8 cellular contexts compared by ENCODE assay signal in the genomic region with DNA sequence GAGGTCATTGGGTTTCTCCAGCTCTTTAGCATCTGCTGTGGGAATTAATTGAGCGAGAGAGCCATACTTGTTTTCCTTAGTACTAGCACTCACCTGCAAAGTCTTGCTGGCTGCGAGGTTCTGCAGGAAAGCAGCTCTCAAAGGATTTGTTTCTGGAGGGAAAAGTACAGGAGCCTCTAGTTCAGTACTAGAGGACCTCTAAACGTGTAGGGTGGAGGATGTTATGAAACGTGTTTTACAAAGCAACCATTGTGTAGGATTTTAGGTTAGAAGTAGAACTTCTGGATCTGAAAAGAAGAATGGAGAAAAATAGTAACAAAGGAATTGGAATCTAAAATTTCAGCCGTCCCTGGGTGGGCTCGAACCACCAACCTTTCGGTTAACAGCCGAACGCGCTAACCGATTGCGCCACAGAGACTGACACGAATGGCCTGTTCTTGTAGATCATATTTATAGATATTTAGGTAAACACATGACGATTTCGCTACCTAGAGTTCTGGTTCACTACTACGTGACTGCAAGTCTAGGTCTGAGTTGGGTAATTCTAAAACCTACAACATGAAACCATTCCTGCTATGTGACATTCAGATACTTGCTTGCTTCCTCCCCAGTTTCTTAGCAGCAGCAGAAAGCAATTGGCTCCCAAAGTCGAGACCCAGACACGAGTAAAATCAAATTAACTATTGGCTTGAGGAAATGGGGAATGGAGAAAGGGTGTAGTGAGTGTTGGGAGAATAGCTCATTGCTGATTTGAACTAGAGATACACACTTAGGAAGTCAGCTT.
DNase-seq lines count a peak whose midpoint lies in the region; ATAC-seq and TF ChIP-seq lines count a peak whose summit lies in the region.

No MANE protein-coding gene starts in this region.

- H3K9me3 Mint-ChIP-seq in activated T-cell treated with anti-CD3 and anti-CD28 coated beads, Interleukin-2, amount 50 U/mL, for 24 hours: no peaks in the 10 kb centered on the region
- H3K9me3 Mint-ChIP-seq in immature natural killer cell: no peaks in the 10 kb centered on the region

- H3K4me3 ChIP-seq in dorsolateral prefrontal cortex: peak overlapping the region in 2 of 59 donors; percentile 8 to 9

- peak overlapping the region; percentile 80 for H3K27ac Mint-ChIP-seq in activated T-cell treated with anti-CD3 and anti-CD28 coated beads, Interleukin-2, amount 50 U/mL, for 24 hours
- H3K27ac Mint-ChIP-seq in immature natural killer cell: no peak overlapping the region

- H3K27ac ChIP-seq in 22Rv1: peak overlapping the region; percentile 64
- no peak overlapping the region for H3K27ac ChIP-seq in dorsolateral prefrontal cortex

- ATAC-seq in GM19324 (IDR thresholded peaks at IDR 0.05; ENCODE audit: low FRiP score, unreplicated experiment) (no peak), GM19463 (IDR thresholded peaks at IDR 0.05; ENCODE audit: unreplicated experiment) (no peak)

- H3K27me3 Mint-ChIP-seq in activated T-cell treated with anti-CD3 and anti-CD28 coated beads, Interleukin-2, amount 50 U/mL, for 24 hours: peaks cover 49% of the 10 kb centered on the region
- H3K27me3 Mint-ChIP-seq in immature natural killer cell (ENCODE audit: low read depth in 3 of 3): peaks cover 16 to 19% (median 18%) of the 10 kb centered on the region in 3 donors

- H3K4me1 Mint-ChIP-seq in activated T-cell treated with anti-CD3 and anti-CD28 coated beads, Interleukin-2, amount 50 U/mL, for 24 hours (ENCODE audit: low read depth): peaks cover 18% of the 10 kb centered on the region
- H3K4me1 Mint-ChIP-seq in immature natural killer cell: peaks cover 7 to 23% of the 10 kb centered on the region in 2 donors

- peak; percentile 54 for DNase-seq in HCEC 1CT
- DNase-seq in activated T-cell treated with anti-CD3 and anti-CD28 coated beads, Interleukin-2, amount 50 U/mL, for 24 hours: peak; percentile 73
- DNase-seq in immature natural killer cell: peak; percentile 20 to 29 (median 28)
- DNase-seq in LoVo (ENCODE audit: low spot score): no peak
- DNase-seq in dorsolateral prefrontal cortex: no peak

- no peaks in the 10 kb centered on the region for H3K36me3 Mint-ChIP-seq in activated T-cell treated with anti-CD3 and anti-CD28 coated beads, Interleukin-2, amount 50 U/mL, for 24 hours (ENCODE audit: low read depth)
- peaks cover 5 to 7% (median 6%) of the 10 kb centered on the region in 3 donors for H3K36me3 Mint-ChIP-seq in immature natural killer cell

- H3K27me3 ChIP-seq in dorsolateral prefrontal cortex: peaks cover 0 to 58% (median 36%) of the 10 kb centered on the region in 45 donors

- intact Hi-C loops in dorsolateral prefrontal cortex (cut with DNase I): no loop called here

- no peak for TF ChIP-seq CTCF in 22Rv1 (IDR thresholded peaks at IDR 0.05)
- no peak for TF ChIP-seq CTCF in dorsolateral prefrontal cortex (IDR thresholded peaks at IDR 0.05 in 54 of 56, conservative IDR thresholded peaks at IDR 0.05 in 2 of 56; ENCODE audit: low read depth in 1 of 56, partially characterized antibody in 56 of 56)

- peak overlapping the region; percentile 56 for H3K4me3 Mint-ChIP-seq in activated T-cell treated with anti-CD3 and anti-CD28 coated beads, Interleukin-2, amount 50 U/mL, for 24 hours
- H3K4me3 Mint-ChIP-seq in immature natural killer cell: peak overlapping the region in 3 of 5 donors; percentile 4 to 12 (median 10)

Comparison
In these comparisons a context has a peak if more than half of its experiments do, and no peak if none do; other contexts are left out.
1. DNase-seq: peak in HCEC 1CT (single experiment), activated T-cell treated with anti-CD3 and anti-CD28 coated beads, Interleukin-2, amount 50 U/mL, for 24 hours (single experiment) and immature natural killer cell (3 of 3); none in LoVo (single experiment) and dorsolateral prefrontal cortex (0 of 10).